Comparison of ENCODE assay signal across 8 cellular contexts in the genomic region with DNA sequence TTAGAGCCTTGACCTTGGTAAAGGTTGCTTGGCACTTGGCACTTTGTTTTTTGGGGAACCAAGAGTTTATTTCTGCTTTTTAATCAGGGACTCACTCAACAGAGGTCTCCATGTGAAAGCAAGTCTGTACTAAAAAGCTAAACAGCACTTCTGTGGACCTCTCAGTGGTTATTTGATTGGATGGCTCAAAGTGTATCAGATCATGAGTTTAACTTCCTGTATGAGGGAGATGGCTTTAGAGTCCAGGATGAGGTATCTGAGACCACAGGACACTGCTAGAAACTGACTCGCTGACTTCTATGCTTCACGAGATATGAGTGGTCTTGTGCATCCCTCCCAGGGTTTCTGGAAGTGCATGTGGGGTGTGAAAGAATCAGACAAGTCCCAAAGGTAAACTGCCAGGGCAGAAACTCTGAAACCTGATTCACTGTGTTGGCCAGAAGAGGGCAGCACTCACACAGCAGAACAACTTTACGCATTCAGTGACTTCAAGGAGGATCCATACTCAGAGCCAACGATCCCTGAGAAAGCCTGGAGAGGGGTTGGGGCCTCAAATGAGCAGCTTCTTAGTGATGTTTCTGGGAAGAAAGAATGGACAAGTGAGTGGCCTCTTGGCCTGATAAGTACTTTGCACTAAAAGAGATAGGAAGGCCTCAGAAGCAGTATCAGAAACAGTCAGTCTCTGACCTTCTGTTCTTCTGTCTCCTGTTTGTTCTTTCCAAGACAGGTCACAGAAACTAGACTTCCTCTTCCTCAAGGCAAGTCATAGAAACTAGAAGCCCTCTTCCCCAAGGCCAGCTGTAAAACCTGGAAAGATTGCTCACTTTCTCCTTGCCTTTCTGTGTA.
DNase-seq lines count a peak whose midpoint lies in the region; ATAC-seq and TF ChIP-seq lines count a peak whose summit lies in the region.

No MANE protein-coding gene starts in this region.

- peak; percentile 88 for TF ChIP-seq CTCF in GM12864 (IDR thresholded peaks at IDR 0.05; ENCODE audit: low read depth, low read length, missing control alignments)

- DNase-seq in GM12864 (ENCODE audit: low read depth) (peak; percentile 29), NCI-H2029 treated with DMSO at 0.1 percent for 48 hours (lab: John Stamatoyannopoulos, UW) (peak; percentile 25), cerebellum (ENCODE audit: low spot score) (peak; percentile 40), left lobe of liver (ENCODE audit: low spot score) (peak; percentile 69)
- peak; percentile 35 to 37 for DNase-seq in activated CD4-positive, alpha-beta T cell treated with anti-CD3 and anti-CD28 coated beads for 24 hours (ENCODE audit: low read depth in 2 of 2)
- peak; percentile 31 to 37 for DNase-seq in stimulated activated CD4-positive, alpha-beta T cell treated with anti-CD3 and anti-CD28 coated beads, Interleukin-4, amount 100 ng/mL, for 4 hours

- peak; percentile 62 for ATAC-seq in HG02571 (IDR thresholded peaks at IDR 0.05; ENCODE audit: unreplicated experiment)
- peak; percentile 97 for ATAC-seq in left lobe of liver
- ATAC-seq in GM18858 (IDR thresholded peaks at IDR 0.05; ENCODE audit: unreplicated experiment) = no peak

- H3K4me3 ChIP-seq in GM12864 (ENCODE audit: low read depth, low read length) = no peak overlapping the region
